Comparison of ENCODE assay signal across 22 cellular contexts in genomic region chr10:94199565-94199964, GRCh38.
"Had no signal": no experiment of that assay in that cellular context is flagged by ENCODE, and none has a peak within 500 bp of the region (broad histone marks: within the 10 kb centered on the region; RNA-seq: fewer than 3 reads in every experiment).

No MANE protein-coding gene starts in this region.

- H3K27ac Mint-ChIP-seq: activated CD4-positive, alpha-beta memory T cell treated with anti-CD3 and anti-CD28 coated beads for 36 hours; activated CD4-positive, alpha-beta T cell treated with anti-CD3 and anti-CD28 coated beads for 36 hours; activated naive CD8-positive, alpha-beta T cell treated with anti-CD3 and anti-CD28 coated beads, Interleukin-2, amount 10 ng/mL, durations not matched to agents 7 days and 5 days; activated T-helper 17 cell treated with anti-CD3 and anti-CD28 coated beads, Interleukin-2, amount 50 U/mL, for 72 hours; nephron; WTC11 had no signal

- H3K4me3 ChIP-seq: breast epithelium, left lung had no signal

- ATAC-seq: activated CD4-positive, alpha-beta T cell treated with anti-CD3 and anti-CD28 coated beads for 36 hours; activated T-helper 17 cell treated with anti-CD3 and anti-CD28 coated beads, Interleukin-2, amount 50 U/mL, for 72 hours; left lung; stimulated activated naive CD8-positive, alpha-beta T cell treated with anti-CD3 and anti-CD28 coated beads, Interleukin-15, Interleukin-2, amounts not matched to agents 100 U/mL and 50 U/mL, for 24 hours; WTC11 had no signal

- H3K4me3 Mint-ChIP-seq: activated CD4-positive, alpha-beta memory T cell treated with anti-CD3 and anti-CD28 coated beads for 36 hours; activated CD4-positive, alpha-beta T cell treated with anti-CD3 and anti-CD28 coated beads for 36 hours; activated naive CD8-positive, alpha-beta T cell treated with anti-CD3 and anti-CD28 coated beads, Interleukin-2, amount 10 ng/mL, durations not matched to agents 7 days and 5 days; activated T-helper 17 cell treated with anti-CD3 and anti-CD28 coated beads, Interleukin-2, amount 50 U/mL, for 72 hours; nephron; WTC11 had no signal

- H3K9me3 ChIP-seq: breast epithelium, left lung had no signal

- H3K27ac ChIP-seq: breast epithelium, left lung had no signal

- H3K4me1 ChIP-seq: breast epithelium, left lung had no signal

- H3K4me1 Mint-ChIP-seq: activated CD4-positive, alpha-beta T cell treated with anti-CD3 and anti-CD28 coated beads for 36 hours; activated naive CD8-positive, alpha-beta T cell treated with anti-CD3 and anti-CD28 coated beads, Interleukin-2, amount 10 ng/mL, durations not matched to agents 7 days and 5 days; activated T-helper 17 cell treated with anti-CD3 and anti-CD28 coated beads, Interleukin-2, amount 50 U/mL, for 72 hours had no signal

- H3K36me3 ChIP-seq: breast epithelium, left lung had no signal

- H3K27me3 Mint-ChIP-seq: activated naive CD8-positive, alpha-beta T cell treated with anti-CD3 and anti-CD28 coated beads, Interleukin-2, amount 10 ng/mL, durations not matched to agents 7 days and 5 days had no signal

- DNase-seq: activated CD4-positive, alpha-beta memory T cell treated with anti-CD3 and anti-CD28 coated beads for 36 hours; activated CD4-positive, alpha-beta T cell treated with anti-CD3 and anti-CD28 coated beads for 36 hours; activated naive CD4-positive, alpha-beta T cell treated with Interleukin-2 at 50 U/mL for 16 hours; activated naive CD8-positive, alpha-beta T cell treated with anti-CD3 and anti-CD28 coated beads, Interleukin-2, amount 10 ng/mL, durations not matched to agents 7 days and 5 days; activated T-cell treated with anti-CD3 and anti-CD28 coated beads for 4 hours; amygdala; dermis blood vessel endothelial cell; effector memory CD4-positive, alpha-beta T cell; left lung; mammary epithelial cell; midbrain; posterior cingulate gyrus; retina; stimulated activated CD4-positive, alpha-beta T cell treated with anti-CD3 and anti-CD28 coated beads, Interleukin-12 subunit alpha, Interleukin-12 subunit beta, amount 100 ng/mL, for 4 hours; stimulated activated CD4-positive, alpha-beta T cell treated with anti-CD3 and anti-CD28 coated beads, Interleukin-1b, Interleukin-23, amount 100 ng/mL, for 48 hours; stimulated activated naive CD8-positive, alpha-beta T cell treated with anti-CD3 and anti-CD28 coated beads, Interleukin-15, Interleukin-2, amounts not matched to agents 100 U/mL and 50 U/mL, for 24 hours; SW 1271; T-helper 2 cell had no signal

- H3K27me3 ChIP-seq: breast epithelium, left lung had no signal

- H3K9me3 Mint-ChIP-seq: activated CD4-positive, alpha-beta memory T cell treated with anti-CD3 and anti-CD28 coated beads for 36 hours; activated naive CD8-positive, alpha-beta T cell treated with anti-CD3 and anti-CD28 coated beads, Interleukin-2, amount 10 ng/mL, durations not matched to agents 7 days and 5 days; activated T-helper 17 cell treated with anti-CD3 and anti-CD28 coated beads, Interleukin-2, amount 50 U/mL, for 72 hours had no signal

- H3K36me3 Mint-ChIP-seq: activated CD4-positive, alpha-beta memory T cell treated with anti-CD3 and anti-CD28 coated beads for 36 hours; activated naive CD8-positive, alpha-beta T cell treated with anti-CD3 and anti-CD28 coated beads, Interleukin-2, amount 10 ng/mL, durations not matched to agents 7 days and 5 days; WTC11 had no signal
